In genomic region chr22:36334081-36334831, GRCh38 we compare ENCODE assay signal across 8 cellular contexts. TPM values are rescaled to one million over a fixed set of nuclear protein-coding genes. Genes with fewer than 3 reads are reported as not detected.
DNase-seq lines count a peak whose midpoint lies in the region; ATAC-seq and TF ChIP-seq lines count a peak whose summit lies in the region.

No MANE protein-coding gene starts in this region.

- intact Hi-C loops in PC-9 (cut with micrococcal nuclease; ENCODE audit: unreplicated experiment), result loop anchor here (5.0 kb wide), 1 partner anchor 863 kb away; no protein-coding TSS in a partner anchor

- no peaks in the 10 kb centered on the region for H3K9me3 Mint-ChIP-seq in natural killer cell treated with Interleukin-12 subunit alpha and Interleukin-12 subunit beta and Interleukin-15 and Interleukin-18, amount 100 ng/mL, for 72 hours

- peaks cover 48% of the 10 kb centered on the region for H3K36me3 ChIP-seq in PC-9 (ENCODE audit: low read depth)

- no peaks in the 10 kb centered on the region for H3K9me2 ChIP-seq in PC-9 (ENCODE audit: insufficient read depth)

- H3K79me2 ChIP-seq in PC-9 (ENCODE audit: low read depth), result peaks cover 95% of the 10 kb centered on the region

- H3K36me3 Mint-ChIP-seq in natural killer cell treated with Interleukin-12 subunit alpha and Interleukin-12 subunit beta and Interleukin-15 and Interleukin-18, amount 100 ng/mL, for 72 hours, result peaks cover 22% of the 10 kb centered on the region

- H3K4me3 Mint-ChIP-seq in natural killer cell treated with Interleukin-12 subunit alpha and Interleukin-12 subunit beta and Interleukin-15 and Interleukin-18, amount 100 ng/mL, for 72 hours, result peak overlapping the region; percentile 96

- POLR2A ChIA-PET in PC-9 (lab: Charles Lee; ENCODE audit: unreplicated experiment), result interaction anchor here (0.6 to 1.7 kb wide), 4 partner anchors 31 to 137 kb away, joined by 3 to 5 read pairs (median 4); no protein-coding TSS in a partner anchor

- peaks cover 46% of the 10 kb centered on the region for H4K20me1 ChIP-seq in PC-9 (ENCODE audit: insufficient read depth)

- CTCF ChIA-PET in PC-9 (lab: Charles Lee), result interaction anchor here (1.2 kb wide), 1 partner anchor 22 kb away, joined by 3 read pairs; no protein-coding TSS in a partner anchor

- no peaks in the 10 kb centered on the region for H3K27me3 Mint-ChIP-seq in natural killer cell treated with Interleukin-12 subunit alpha and Interleukin-12 subunit beta and Interleukin-15 and Interleukin-18, amount 100 ng/mL, for 72 hours

- H3K27me3 ChIP-seq in PC-9 (ENCODE audit: insufficient read depth, low read depth), result no peaks in the 10 kb centered on the region

- BruUV-seq in PC-9 (replicated peaks; lab: Mats Ljungman, UMichigan), result no TSS peak

- DNase-seq in GF-D8 (lab: John Stamatoyannopoulos, UW) (peak; percentile 60), PC-9 (peak in 1 of 2 experiments; percentile 35), epidermal melanocyte (ENCODE audit: insufficient read length, low spot score) (no peak), ecto neural progenitor cell (ENCODE audit: low spot score) (no peak), D341Med (ENCODE audit: low spot score) (no peak), DMS114 treated with DMSO at 0.1 percent for 48 hours (lab: John Stamatoyannopoulos, UW; ENCODE audit: unreplicated experiment) (no peak)
- no peak for DNase-seq in natural killer cell treated with Interleukin-12 subunit alpha and Interleukin-12 subunit beta and Interleukin-15 and Interleukin-18, amount 100 ng/mL, for 72 hours (ENCODE audit: low spot score)

- H3F3A ChIP-seq in PC-9 (ENCODE audit: insufficient read depth, low read depth), result peaks cover 99% of the 10 kb centered on the region

- H3K4me1 Mint-ChIP-seq in natural killer cell treated with Interleukin-12 subunit alpha and Interleukin-12 subunit beta and Interleukin-15 and Interleukin-18, amount 100 ng/mL, for 72 hours (ENCODE audit: low read depth in 2 of 2), result peaks cover 78 to 82% of the 10 kb centered on the region in 2 donors

- ATAC-seq in natural killer cell treated with Interleukin-12 subunit alpha and Interleukin-12 subunit beta and Interleukin-15 and Interleukin-18, amount 100 ng/mL, for 72 hours, result no peak

- no peak; the same call in 1 of the 2 replicates for TF ChIP-seq CTCF in PC-9 (conservative IDR thresholded peaks at IDR 0.05)

- no peak overlapping the region for H2AFZ ChIP-seq in PC-9

- no peaks in the 10 kb centered on the region for H3K9me3 ChIP-seq in PC-9 (ENCODE audit: insufficient read depth, low read depth)

- peak overlapping the region; percentile 96 for H3K27ac ChIP-seq in PC-9
- H3K27ac ChIP-seq in cingulate gyrus (ENCODE audit: low read depth, low read length), result peak overlapping the region; percentile 98

- peaks cover 83% of the 10 kb centered on the region for H3K4me1 ChIP-seq in PC-9 (replicated peaks; ENCODE audit: insufficient read depth)

- peak overlapping the region; percentile 99 to 100 for H3K27ac Mint-ChIP-seq in natural killer cell treated with Interleukin-12 subunit alpha and Interleukin-12 subunit beta and Interleukin-15 and Interleukin-18, amount 100 ng/mL, for 72 hours

- H3K4me3 ChIP-seq in PC-9, result peak overlapping the region; percentile 42; the same call in 1 of the 2 replicates

- H3K4me2 ChIP-seq in PC-9, result peak overlapping the region; percentile 82

RNA-seq across cellular contexts. Expression of gene MYH9, which starts 53.5 kb away (rescaled TPM):
- 758 and 776 TPM in 2 replicates for total RNA-seq in PC-9 (2021)
- total RNA-seq in natural killer cell treated with Interleukin-12 subunit alpha and Interleukin-12 subunit beta and Interleukin-15 and Interleukin-18, amount 100 ng/mL, for 72 hours, result 100 to 1,000 TPM; 623 to 642 TPM
